In the genomic region with DNA sequence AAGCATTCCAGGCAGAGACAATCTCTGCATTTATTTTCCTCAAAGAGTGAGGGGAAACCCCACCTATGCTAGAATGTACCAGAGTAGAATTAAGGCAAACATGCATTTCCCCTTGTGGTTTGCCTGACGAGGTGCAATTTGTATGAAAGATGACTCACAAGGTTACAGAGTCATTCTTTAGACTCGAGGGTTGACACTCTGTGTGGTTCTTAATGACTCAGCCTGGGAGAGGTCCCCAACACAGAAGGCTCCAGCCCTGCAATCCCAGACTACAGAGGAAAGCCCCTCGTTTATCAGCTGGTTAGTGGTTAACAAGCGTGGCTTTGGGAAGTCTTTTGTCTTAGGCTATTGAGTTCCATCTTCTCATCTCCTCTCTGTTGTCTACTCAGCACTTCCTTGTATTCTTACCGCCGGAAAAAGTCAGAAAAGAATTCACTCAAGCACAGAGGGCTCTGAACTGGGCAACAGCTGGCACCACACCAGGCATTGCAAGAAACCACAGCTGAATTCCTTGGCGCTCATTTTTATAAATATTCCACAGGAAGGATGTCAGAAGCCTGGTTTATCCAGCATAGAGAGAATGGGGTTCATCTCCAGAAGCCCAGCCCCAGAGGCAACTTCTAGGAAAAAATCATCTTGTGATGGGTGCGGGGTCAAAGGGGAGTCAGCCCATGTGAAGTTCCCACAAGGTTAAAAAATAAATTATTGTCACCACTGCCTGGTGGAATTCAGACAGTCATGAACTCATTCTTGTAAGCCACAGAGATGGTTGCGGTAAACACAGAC, we compare ENCODE assay signal across 8 cellular contexts. TPM values are rescaled to one million over a fixed set of nuclear protein-coding genes. Genes with fewer than 3 reads are reported as not detected.
A peak's percentile ranks its signal among the peaks of the same experiment; 100 is the strongest.
DNase-seq lines count a peak whose midpoint lies in the region; ATAC-seq lines count a peak whose summit lies in the region.

No MANE protein-coding gene starts in this region.

- intact Hi-C loops in activated CD4-positive, alpha-beta T cell treated with anti-CD3 and anti-CD28 coated beads for 36 hours (cut with DNase I, micrococcal nuclease): loop anchor here (1.0 to 5.0 kb wide), 10 partner anchors 13 to 778 kb away; no protein-coding TSS in a partner anchor

- peak overlapping the region; percentile 32 for H3K4me3 Mint-ChIP-seq in activated CD4-positive, alpha-beta T cell treated with anti-CD3 and anti-CD28 coated beads for 36 hours

- CTCF ChIA-PET in activated CD4-positive, alpha-beta T cell treated with anti-CD3 and anti-CD28 coated beads for 36 hours (lab: Charles Lee): no interaction called here

- POLR2A ChIA-PET in activated CD4-positive, alpha-beta T cell treated with anti-CD3 and anti-CD28 coated beads for 36 hours (lab: Charles Lee): interaction anchor here (0.7 kb wide), 1 partner anchor 74 kb away, joined by 5 read pairs; no protein-coding TSS in a partner anchor

- H3K9me3 ChIP-seq in HUES64 (ENCODE audit: insufficient read depth, low read depth, low read length) (peaks cover 10% of the 10 kb centered on the region; the same call in 1 of the 2 replicates), ectodermal cell (ENCODE audit: control insufficient read depth, low read length) (no peaks in the 10 kb centered on the region)

- peaks cover 14% of the 10 kb centered on the region; the same call in 1 of the 2 replicates for H3K36me3 ChIP-seq in HUES64 (ENCODE audit: insufficient read depth, low read length)
- peaks cover 11% of the 10 kb centered on the region for H3K36me3 ChIP-seq in ectodermal cell (ENCODE audit: control insufficient read depth, insufficient read depth, low read length)

- ATAC-seq in GM21529 (IDR thresholded peaks at IDR 0.05; ENCODE audit: unreplicated experiment): peak; percentile 98
- peak; percentile 99 for ATAC-seq in activated CD4-positive, alpha-beta T cell treated with anti-CD3 and anti-CD28 coated beads for 36 hours

- H3K27me3 ChIP-seq in HUES64 (ENCODE audit: insufficient read depth, low read length) (no peaks in the 10 kb centered on the region), ectodermal cell (ENCODE audit: control insufficient read depth, insufficient read depth, low read length, poor library complexity, severe bottlenecking) (no peaks in the 10 kb centered on the region)

- H3K4me3 ChIP-seq in HUES64 (ENCODE audit: low read length) (no peak overlapping the region), ectodermal cell (ENCODE audit: insufficient read depth, low read depth, low read length) (no peak overlapping the region)

- peak overlapping the region; percentile 6 for H3K27ac Mint-ChIP-seq in activated CD4-positive, alpha-beta T cell treated with anti-CD3 and anti-CD28 coated beads for 36 hours

- peak; percentile 97 for DNase-seq in Daoy (ENCODE audit: low read depth)
- peak; percentile 76 for DNase-seq in activated CD4-positive, alpha-beta T cell treated with anti-CD3 and anti-CD28 coated beads for 36 hours
- DNase-seq in myocyte (ENCODE audit: low read depth): peak; percentile 98
- DNase-seq in stimulated activated naive CD4-positive, alpha-beta T cell (lab: John Stamatoyannopoulos, UW): peak; percentile 7 to 52 (median 34)
- DNase-seq in putamen (ENCODE audit: low spot score): no peak

- peaks cover 36% of the 10 kb centered on the region for H3K36me3 Mint-ChIP-seq in activated CD4-positive, alpha-beta T cell treated with anti-CD3 and anti-CD28 coated beads for 36 hours (ENCODE audit: low read depth)

- peaks cover 4% of the 10 kb centered on the region for H3K27me3 Mint-ChIP-seq in activated CD4-positive, alpha-beta T cell treated with anti-CD3 and anti-CD28 coated beads for 36 hours

- WGBS in HUES64: 74% methylated on average over 9 of the region's 9 CpGs
- WGBS in ectodermal cell, 2 experiments: 63 to 75% methylated on average over 9 of the region's 9 CpGs

- peaks cover 4% of the 10 kb centered on the region for H3K9me3 Mint-ChIP-seq in activated CD4-positive, alpha-beta T cell treated with anti-CD3 and anti-CD28 coated beads for 36 hours (ENCODE audit: low read depth)

- H3K4me1 Mint-ChIP-seq in activated CD4-positive, alpha-beta T cell treated with anti-CD3 and anti-CD28 coated beads for 36 hours: peaks cover 40% of the 10 kb centered on the region

- H3K27ac ChIP-seq in HUES64 (ENCODE audit: low read depth, low read length): peak overlapping the region; percentile 17
- H3K27ac ChIP-seq in ectodermal cell (ENCODE audit: insufficient read depth, low read depth, low read length, poor library complexity, severe bottlenecking): peak overlapping the region; percentile 60

- H3K4me1 ChIP-seq in HUES64 (ENCODE audit: insufficient read depth, low read length) (peaks cover 28% of the 10 kb centered on the region), ectodermal cell (ENCODE audit: control insufficient read depth, insufficient read depth, low read length) (peaks cover 11% of the 10 kb centered on the region)

- H3K9ac ChIP-seq in HUES64 (ENCODE audit: low read depth, low read length): no peak overlapping the region; the same call in 1 of the 2 replicates

RNA-seq across cellular contexts. Expression of a gene that starts 24.4 kb away (rescaled TPM):
- 15.3 and 22.9 TPM in 2 replicates for total RNA-seq in Daoy (2014; rRNA removed; shearing (Covaris generic))
- 12.4 TPM for polyA plus RNA-seq in HUES64 (2013, experiment 1 of 2)
- polyA plus RNA-seq in HUES64 (2013, experiment 2 of 2): 13.9 TPM
- total RNA-seq in activated CD4-positive, alpha-beta T cell treated with anti-CD3 and anti-CD28 coated beads for 36 hours: 10 to 100 TPM; 12.5 to 17.0 TPM
- 31.9 TPM for polyA plus RNA-seq in ectodermal cell (2013, experiment 1 of 4)
- polyA plus RNA-seq in ectodermal cell (2013, experiment 2 of 4): 31.4 TPM
- 35.4 TPM for polyA plus RNA-seq in ectodermal cell (2013, experiment 3 of 4)
- polyA plus RNA-seq in ectodermal cell (2013, experiment 4 of 4): 26.7 TPM
- total RNA-seq in myocyte: 65.8 and 71.2 TPM in 2 replicates
- polyA plus RNA-seq in myocyte (2012): 30.0 TPM
